Comparison of ENCODE assay signal across 27 cellular contexts in genomic region chr12:117498880-117499279, GRCh38.
"Had no signal": no experiment of that assay in that cellular context is flagged by ENCODE, and none has a peak within 500 bp of the region (broad histone marks: within the 10 kb centered on the region; RNA-seq: fewer than 3 reads in every experiment).

No MANE protein-coding gene starts in this region.

- H3K27me3 ChIP-seq: stomach, testis, thyroid gland, tibial artery, tibial nerve, transverse colon, upper lobe of left lung, upper lobe of right lung, uterus, vagina had no signal

- ATAC-seq: stimulated activated effector memory CD8-positive, alpha-beta T cell treated with anti-CD3 and anti-CD28 coated beads, Interleukin-12 subunit alpha, Interleukin-12 subunit beta, amount 100 ng/mL, for 72 hours; stimulated activated memory B cell treated with anti-CD40 and anti-IgM and Interleukin-4, amounts not matched to agents 10 μg/mL and 1 μg/mL and 100 μg/mL, for 72 hours; stimulated activated naive B cell treated with anti-CD40 and anti-IgM and Interleukin-4, amounts not matched to agents 10 μg/mL and 1 μg/mL and 100 μg/mL, for 72 hours; stimulated activated naive CD8-positive, alpha-beta T cell treated with anti-CD3 and anti-CD28 coated beads, Interleukin-15, amount 100 ng/mL, for 72 hours; stimulated activated naive CD8-positive, alpha-beta T cell treated with anti-CD3 and anti-CD28 coated beads, Interleukin-15, Interleukin-2, amounts not matched to agents 100 U/mL and 50 U/mL, for 24 hours; upper lobe of right lung had no signal

- FAIRE-seq: urothelium cell line had no signal

- H3K4me1 ChIP-seq: suprapubic skin, testis, tibial artery, tibial nerve, transverse colon, upper lobe of right lung, uterus, vagina had no signal

- H3K4me3 ChIP-seq: stomach, suprapubic skin, testis, thoracic aorta, thyroid gland, tibial artery, tibial nerve, transverse colon, upper lobe of left lung, upper lobe of right lung, uterus, vagina had no signal

- H3K9me3 ChIP-seq: stomach, suprapubic skin, testis, thoracic aorta, thyroid gland, tibial artery, transverse colon, upper lobe of left lung, upper lobe of right lung, uterus, vagina had no signal

- H3K36me3 ChIP-seq: stomach, suprapubic skin, thoracic aorta, thyroid gland, tibial artery, tibial nerve, transverse colon, upper lobe of left lung, upper lobe of right lung, uterus, vagina had no signal

- DNase-seq: stimulated activated CD4-positive, alpha-beta T cell treated with anti-CD3 and anti-CD28 coated beads, Interleukin-2, amount 100 ng/mL, for 48 hours; stimulated activated CD4-positive, alpha-beta T cell treated with anti-CD3 and anti-CD28 coated beads, Interleukin-4, amount 100 ng/mL, for 1 hour; stimulated activated CD4-positive, alpha-beta T cell treated with anti-CD3 and anti-CD28 coated beads, Interleukin-4, amount 100 ng/mL, for 24 hours; stimulated activated CD4-positive, alpha-beta T cell treated with anti-CD3 and anti-CD28 coated beads, Interleukin-4, amount 100 ng/mL, for 4 hours; stimulated activated CD8-positive, alpha-beta memory T cell treated with anti-CD3 and anti-CD28 coated beads, Interleukin-4, amount 100 ng/mL, for 48 hours; stimulated activated naive B cell treated with anti-CD40 and anti-IgM and Interleukin-4, amounts not matched to agents 10 μg/mL and 1 μg/mL and 100 μg/mL, for 72 hours; stimulated activated naive CD4-positive, alpha-beta T cell; stimulated activated naive CD4-positive, alpha-beta T cell treated with Interleukin-2 at 50 U/mL for 16 hours; stimulated activated naive CD8-positive, alpha-beta T cell treated with anti-CD3 and anti-CD28 coated beads, Interleukin-15, amount 100 ng/mL, for 72 hours; stimulated activated naive CD8-positive, alpha-beta T cell treated with anti-CD3 and anti-CD28 coated beads, Interleukin-15, Interleukin-2, amounts not matched to agents 100 U/mL and 50 U/mL, for 24 hours; stomach; substantia nigra; testis; thyroid gland; tibial artery; transverse colon; trophoblast cell; upper lobe of left lung; upper lobe of right lung; uterus had no signal

- H3K27ac ChIP-seq: stomach, suprapubic skin, testis, thoracic aorta, thyroid gland, tibial artery, tibial nerve, transverse colon, upper lobe of left lung, upper lobe of right lung, uterus, vagina had no signal
